Comparison of ENCODE assay signal across 8 cellular contexts in the genomic region with DNA sequence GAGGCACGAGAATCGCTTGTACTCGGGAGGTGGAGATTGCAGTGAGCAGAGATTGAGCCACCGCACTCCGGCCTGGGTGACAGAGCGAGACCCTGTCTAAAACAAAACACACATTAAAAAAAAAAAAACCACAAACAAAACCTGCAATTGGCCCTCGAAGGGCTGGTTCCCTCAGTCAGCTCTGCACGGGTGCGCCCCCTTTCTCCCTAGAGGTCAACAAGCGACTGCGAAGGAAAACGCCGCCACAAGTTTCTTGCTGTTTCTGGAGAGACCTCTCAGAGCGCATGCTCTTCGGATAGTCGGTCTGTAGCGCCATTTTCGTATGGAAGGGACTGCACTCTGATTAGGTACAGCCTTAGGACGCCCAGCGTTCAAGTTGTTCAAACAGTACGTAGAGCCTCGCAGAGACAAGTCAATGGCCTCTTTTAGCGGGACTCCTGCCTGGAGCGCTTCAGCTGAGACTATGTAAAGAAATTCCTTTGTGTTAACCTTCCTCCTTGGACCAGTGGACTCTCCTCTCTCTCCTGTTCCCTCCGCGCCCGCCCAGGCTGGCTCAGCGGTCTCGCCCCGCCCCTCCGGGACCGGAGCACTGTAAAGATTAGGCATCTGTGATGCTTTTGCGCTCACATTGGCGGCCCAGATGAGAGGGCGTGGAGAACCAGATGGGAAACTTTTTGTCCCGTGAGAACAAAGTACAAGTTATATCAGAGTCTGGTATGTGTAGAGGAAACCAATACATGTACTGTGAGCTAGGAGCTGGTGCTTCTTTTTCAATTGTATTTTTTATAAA. TPM values are rescaled to one million over a fixed set of nuclear protein-coding genes. Genes with fewer than 3 reads are reported as not detected.
A peak's percentile ranks its signal among the peaks of the same experiment; 100 is the strongest.
DNase-seq lines count a peak whose midpoint lies in the region; ATAC-seq and TF ChIP-seq lines count a peak whose summit lies in the region.

No MANE protein-coding gene starts in this region.

- H3K4me1 ChIP-seq in ovary (ENCODE audit: insufficient read depth) (peaks cover 3% of the 10 kb centered on the region), thyroid gland (peaks cover 16 to 18% of the 10 kb centered on the region in 2 donors)

- peak overlapping the region; percentile 99 for H3K27ac Mint-ChIP-seq in activated naive CD8-positive, alpha-beta T cell

- H3K36me3 ChIP-seq in ovary = no peaks in the 10 kb centered on the region
- H3K36me3 ChIP-seq in thyroid gland = no peaks in the 10 kb centered on the region

- no peaks in the 10 kb centered on the region for H3K9me3 ChIP-seq in ovary
- H3K9me3 ChIP-seq in thyroid gland = no peaks in the 10 kb centered on the region

- peaks cover 2% of the 10 kb centered on the region for H3K36me3 Mint-ChIP-seq in activated naive CD8-positive, alpha-beta T cell

- H3K4me1 Mint-ChIP-seq in activated naive CD8-positive, alpha-beta T cell (ENCODE audit: low read depth) = peaks cover 31% of the 10 kb centered on the region

- peak; percentile 64 for ATAC-seq in HG02610 (IDR thresholded peaks at IDR 0.05; ENCODE audit: unreplicated experiment)
- ATAC-seq in SK-N-SH treated with all-trans-retinoic acid at 6 μM for 48 hours = peak; percentile 84
- ATAC-seq in Right ventricle myocardium inferior = peak; percentile 81

- H3K27me3 Mint-ChIP-seq in activated naive CD8-positive, alpha-beta T cell = no peaks in the 10 kb centered on the region

- intact Hi-C loops in Right ventricle myocardium inferior (cut with DNase I) (loop anchor here (5.0 kb wide), 5 partner anchors 51 to 106 kb away; a partner anchor contains a TSS), ovary (cut with DNase I) (loop anchor here in 1 of 4 donors (10.0 kb wide), 1 partner anchor 104 kb away; no protein-coding TSS in a partner anchor), thyroid gland (cut with DNase I) (loop anchor here (5.0 kb wide), 1 partner anchor 84 kb away; a partner anchor contains a TSS)

- no peaks in the 10 kb centered on the region for H3K9me3 Mint-ChIP-seq in activated naive CD8-positive, alpha-beta T cell (ENCODE audit: low read depth)

- peak; percentile 20 for TF ChIP-seq POLR2A in ovary (IDR thresholded peaks at IDR 0.05)
- peak in 1 of 2 donors; percentile 57 for TF ChIP-seq POLR2A in thyroid gland (IDR thresholded peaks at IDR 0.05)

- no peak for TF ChIP-seq EP300 in ovary (IDR thresholded peaks at IDR 0.05)

- DNase-seq in GM12864 (ENCODE audit: low read depth) (peak; percentile 93), NCI-H1048 (lab: John Stamatoyannopoulos, UW) (peak; percentile 76), Right ventricle myocardium inferior (ENCODE audit: missing footprints) (peak; percentile 94), ovary (peak; percentile 68 to 83 (median 77)), thyroid gland (peak; percentile 76 to 78)

- H3K4me3 Mint-ChIP-seq in activated naive CD8-positive, alpha-beta T cell = peak overlapping the region; percentile 99

- WGBS in ovary, 3 donors = 2 to 4% (median 3%) methylated on average over 36 of the region's 36 CpGs
- WGBS in thyroid gland, 2 donors = 6 to 10% methylated on average over 27 to 36 of the region's 36 CpGs

- H3K4me3 ChIP-seq in GM12864 (ENCODE audit: low read depth, low read length) (peak overlapping the region; percentile 72), ovary (peak overlapping the region; percentile 90), thyroid gland (replicated peaks in 1 of 3) (peak overlapping the region; percentile 74 to 87 (median 86))

- H3K27me3 ChIP-seq in ovary = no peaks in the 10 kb centered on the region
- no peaks in the 10 kb centered on the region for H3K27me3 ChIP-seq in thyroid gland

- H3K27ac ChIP-seq in ovary = peak overlapping the region; percentile 3 to 69
- peak overlapping the region; percentile 14 to 89 (median 70) for H3K27ac ChIP-seq in thyroid gland

- TF ChIP-seq CTCF in GM12864 (IDR thresholded peaks at IDR 0.05; ENCODE audit: low read depth, low read length, missing control alignments) (peak; percentile 50), ovary (IDR thresholded peaks at IDR 0.05) (no peak), thyroid gland (IDR thresholded peaks at IDR 0.05) (peak in 2 of 6 experiments; percentile 26 to 27)

TF ChIP-seq in SK-N-SH treated with all-trans-retinoic acid at 6 μM for 48 hours, 23 proteins besides CTCF, POLR2A, EP300 and RAD21:
- TF ChIP-seq ZNF8 (CRISPR knock-in tag; IDR thresholded peaks at IDR 0.05) (no peak), RARB (CRISPR knock-in tag; IDR thresholded peaks at IDR 0.05) (no peak), TCF4 (CRISPR knock-in tag; IDR thresholded peaks at IDR 0.05; ENCODE audit: borderline replicate concordance) (no peak; the same call in 1 of the 2 replicates), PPARA (CRISPR knock-in tag; IDR thresholded peaks at IDR 0.05; ENCODE audit: borderline replicate concordance) (no peak), CSDC2 (CRISPR knock-in tag; IDR thresholded peaks at IDR 0.05) (0 out of 2 replicates have a peak, but pooled peaks have one; percentile 53)
- TF ChIP-seq, protein P1, sequence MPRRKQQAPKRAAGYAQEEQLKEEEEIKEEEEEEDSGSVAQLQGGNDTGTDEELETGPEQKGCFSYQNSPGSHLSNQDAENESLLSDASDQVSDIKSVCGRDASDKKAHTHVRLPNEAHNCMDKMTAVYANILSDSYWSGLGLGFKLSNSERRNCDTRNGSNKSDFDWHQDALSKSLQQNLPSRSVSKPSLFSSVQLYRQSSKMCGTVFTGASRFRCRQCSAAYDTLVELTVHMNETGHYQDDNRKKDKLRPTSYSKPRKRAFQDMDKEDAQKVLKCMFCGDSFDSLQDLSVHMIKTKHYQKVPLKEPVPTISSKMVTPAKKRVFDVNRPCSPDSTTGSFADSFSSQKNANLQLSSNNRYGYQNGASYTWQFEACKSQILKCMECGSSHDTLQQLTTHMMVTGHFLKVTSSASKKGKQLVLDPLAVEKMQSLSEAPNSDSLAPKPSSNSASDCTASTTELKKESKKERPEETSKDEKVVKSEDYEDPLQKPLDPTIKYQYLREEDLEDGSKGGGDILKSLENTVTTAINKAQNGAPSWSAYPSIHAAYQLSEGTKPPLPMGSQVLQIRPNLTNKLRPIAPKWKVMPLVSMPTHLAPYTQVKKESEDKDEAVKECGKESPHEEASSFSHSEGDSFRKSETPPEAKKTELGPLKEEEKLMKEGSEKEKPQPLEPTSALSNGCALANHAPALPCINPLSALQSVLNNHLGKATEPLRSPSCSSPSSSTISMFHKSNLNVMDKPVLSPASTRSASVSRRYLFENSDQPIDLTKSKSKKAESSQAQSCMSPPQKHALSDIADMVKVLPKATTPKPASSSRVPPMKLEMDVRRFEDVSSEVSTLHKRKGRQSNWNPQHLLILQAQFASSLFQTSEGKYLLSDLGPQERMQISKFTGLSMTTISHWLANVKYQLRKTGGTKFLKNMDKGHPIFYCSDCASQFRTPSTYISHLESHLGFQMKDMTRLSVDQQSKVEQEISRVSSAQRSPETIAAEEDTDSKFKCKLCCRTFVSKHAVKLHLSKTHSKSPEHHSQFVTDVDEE (CRISPR knock-in tag; IDR thresholded peaks at IDR 0.05) = peak; percentile 54; the same call in 1 of the 2 replicates
TF ChIP-seq in SK-N-SH treated with all-trans-retinoic acid at 6 μM for 48 hours: peak in this region for 2.

RNA-seq across cellular contexts. Expression of a gene that starts 1.0 kb away (rescaled TPM):
- total RNA-seq in Right ventricle myocardium inferior = 2.7 TPM
- 10 to 100 TPM in 4 of 7 donors, 1 to 10 TPM in 3; 6.9 to 47.4 (median 10.1) TPM for total RNA-seq in ovary
- 1 to 10 TPM; 4.6 to 5.9 TPM for polyA plus RNA-seq in ovary
- total RNA-seq in thyroid gland = 10 to 100 TPM; 17.1 to 32.8 (median 28.0) TPM

Comparison
In these comparisons a context has a peak if more than half of its experiments do, and no peak if none do; other contexts are left out.
1. Peak in every context shown above with its lines: DNase-seq, ATAC-seq, H3K4me3 ChIP-seq and H3K27ac ChIP-seq.